In the genomic region with DNA sequence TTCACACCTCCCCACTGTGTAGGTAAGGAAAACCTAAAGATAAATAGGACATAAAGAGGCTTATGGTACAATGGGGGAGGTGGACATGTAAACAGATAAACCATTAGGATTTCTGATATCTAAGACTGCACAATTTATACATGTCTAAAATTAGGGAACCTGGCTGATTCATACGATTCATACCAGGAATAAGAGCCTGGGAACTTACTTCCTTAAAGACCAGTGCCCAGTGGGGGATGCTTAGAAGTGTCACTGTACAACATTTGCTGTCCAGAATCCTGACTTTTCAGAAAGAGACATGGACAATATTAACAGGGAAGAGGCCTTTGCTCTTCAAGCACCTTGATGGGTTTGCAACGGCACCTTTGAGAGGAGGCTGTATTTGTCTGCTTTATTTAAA, we compare ENCODE assay signal across 18 cellular contexts.
A peak's percentile ranks its signal among the peaks of the same experiment; 100 is the strongest.
DNase-seq lines count a peak whose midpoint lies in the region; TF ChIP-seq lines count a peak whose summit lies in the region.
"Had no signal": no experiment of that assay in that cellular context is flagged by ENCODE, and none has a peak within 500 bp of the region (broad histone marks: within the 10 kb centered on the region; RNA-seq: fewer than 3 reads in every experiment).

No MANE protein-coding gene starts in this region.

- H3K27me3 ChIP-seq in brain microvascular endothelial cell (replicated peaks) (no peaks in the 10 kb centered on the region), tibial artery (peaks cover 0 to 2% of the 10 kb centered on the region in 2 donors)
- H3K27me3 ChIP-seq: BLaER1 had no signal

- no peaks in the 10 kb centered on the region for H3K4me1 Mint-ChIP-seq in T-helper 2 cell treated with Interferon-gamma antibody and Interleukin-4, amounts not matched to agents 5 μg/mL and 100 μg/mL, for 36 hours (ENCODE audit: low read depth)
- peaks cover 34% of the 10 kb centered on the region for H3K4me1 Mint-ChIP-seq in nephron progenitor cell
- H3K4me1 Mint-ChIP-seq: CD8-positive, alpha-beta memory T cell had no signal

- no peak overlapping the region for H3K27ac Mint-ChIP-seq in T-helper 2 cell treated with Interferon-gamma antibody and Interleukin-4, amounts not matched to agents 5 μg/mL and 100 μg/mL, for 36 hours
- no peak overlapping the region for H3K27ac Mint-ChIP-seq in nephron progenitor cell
- H3K27ac Mint-ChIP-seq: CD8-positive, alpha-beta memory T cell had no signal

- intact Hi-C loops in tibial artery (cut with DNase I; ENCODE audit: low total_unique reads): no loop called here

- H3K27ac ChIP-seq in brain microvascular endothelial cell: peak overlapping the region; percentile 95
- H3K27ac ChIP-seq in tibial artery: no peak overlapping the region
- H3K27ac ChIP-seq: BLaER1 had no signal

- no peak for DNase-seq in T-helper 2 cell treated with Interferon-gamma antibody and Interleukin-4, amounts not matched to agents 5 μg/mL and 100 μg/mL, for 36 hours (ENCODE audit: low spot score)
- DNase-seq in T-helper 2 cell (no peak), brain microvascular endothelial cell (no peak), nephron progenitor cell (no peak), A172 (ENCODE audit: low spot score) (no peak), tibial artery (no peak), NOMO-1 treated with DMSO at 0.1 percent for 48 hours (lab: John Stamatoyannopoulos, UW; ENCODE audit: unreplicated experiment) (no peak), NCI-H2171 (lab: John Stamatoyannopoulos, UW) (no peak)
- DNase-seq: 8988T; CD8-positive, alpha-beta memory T cell; GF-D8; GM23248; KG1; NCI-H1436 treated with DMSO at 0.1 percent for 48 hours; NCI-H2081; NCI-H510A; NCI-H774 had no signal

- in situ Hi-C loops in brain microvascular endothelial cell (cut with HindIII; ENCODE audit: low pct_ligation_motif_present, low sequenced_read_pairs): no loop called here

- peak overlapping the region; percentile 56 for H3K4me3 Mint-ChIP-seq in T-helper 2 cell treated with Interferon-gamma antibody and Interleukin-4, amounts not matched to agents 5 μg/mL and 100 μg/mL, for 36 hours
- H3K4me3 Mint-ChIP-seq in nephron progenitor cell: peak overlapping the region; percentile 72

- H3K4me3 ChIP-seq in brain microvascular endothelial cell (ENCODE audit: low read depth, low read length): no peak overlapping the region
- no peak overlapping the region for H3K4me3 ChIP-seq in tibial artery
- H3K4me3 ChIP-seq: BLaER1, GM23248 had no signal

- H3K9me3 Mint-ChIP-seq in T-helper 2 cell treated with Interferon-gamma antibody and Interleukin-4, amounts not matched to agents 5 μg/mL and 100 μg/mL, for 36 hours: no peaks in the 10 kb centered on the region
- peaks cover 2% of the 10 kb centered on the region for H3K9me3 Mint-ChIP-seq in nephron progenitor cell

- H3K36me3 ChIP-seq in brain microvascular endothelial cell (replicated peaks) (no peaks in the 10 kb centered on the region), tibial artery (no peaks in the 10 kb centered on the region)
- H3K36me3 ChIP-seq: BLaER1 had no signal

- peaks cover 0 to 11% (median 5%) of the 10 kb centered on the region in 4 donors for H3K4me1 ChIP-seq in tibial artery
- H3K4me1 ChIP-seq: BLaER1 had no signal

- peaks cover 8% of the 10 kb centered on the region for H3K27me3 Mint-ChIP-seq in T-helper 2 cell treated with Interferon-gamma antibody and Interleukin-4, amounts not matched to agents 5 μg/mL and 100 μg/mL, for 36 hours (ENCODE audit: low read depth)
- H3K27me3 Mint-ChIP-seq in nephron progenitor cell (ENCODE audit: low read depth, poor library complexity): peaks cover 14% of the 10 kb centered on the region

- TF ChIP-seq CTCF in brain microvascular endothelial cell (IDR thresholded peaks at IDR 0.05; ENCODE audit: low read depth, low read length, missing control alignments) (no peak), nephron progenitor cell (IDR thresholded peaks at IDR 0.05) (no peak), tibial artery (IDR thresholded peaks at IDR 0.05) (no peak)

- H3K9me3 ChIP-seq in tibial artery: no peaks in the 10 kb centered on the region
- H3K9me3 ChIP-seq: BLaER1 had no signal

- no peaks in the 10 kb centered on the region for H3K36me3 Mint-ChIP-seq in T-helper 2 cell treated with Interferon-gamma antibody and Interleukin-4, amounts not matched to agents 5 μg/mL and 100 μg/mL, for 36 hours (ENCODE audit: low read depth)
- no peaks in the 10 kb centered on the region for H3K36me3 Mint-ChIP-seq in nephron progenitor cell (ENCODE audit: low read depth)
- H3K36me3 Mint-ChIP-seq: CD8-positive, alpha-beta memory T cell had no signal
